Comparison of ENCODE assay signal across 11 cellular contexts in genomic region chrY:14834103-14835060, GRCh38.
DNase-seq lines count a peak whose midpoint lies in the region; ATAC-seq and TF ChIP-seq lines count a peak whose summit lies in the region.
"Had no signal": no experiment of that assay in that cellular context is flagged by ENCODE, and none has a peak within 500 bp of the region (broad histone marks: within the 10 kb centered on the region; RNA-seq: fewer than 3 reads in every experiment).

No MANE protein-coding gene starts in this region.

- H3K9me2 ChIP-seq in PC-9 (ENCODE audit: insufficient read depth) = no peaks in the 10 kb centered on the region

- TF ChIP-seq CTCF in CD4-positive, alpha-beta T cell (IDR thresholded peaks at IDR 0.05) = no peak
- no peak for TF ChIP-seq CTCF in PC-9 (conservative IDR thresholded peaks at IDR 0.05)

- no peaks in the 10 kb centered on the region for H4K20me1 ChIP-seq in PC-9 (ENCODE audit: insufficient read depth)
- H4K20me1 ChIP-seq: BLaER1 treated with 17β-estradiol and CSF1 and Interleukin-3, amounts not matched to agents 10 nM and 100 nM had no signal

- H3F3A ChIP-seq in PC-9 (ENCODE audit: insufficient read depth, low read depth) = no peaks in the 10 kb centered on the region

- no peaks in the 10 kb centered on the region for H3K36me3 Mint-ChIP-seq in CD4-positive, alpha-beta T cell (ENCODE audit: low read depth)

- POLR2A ChIA-PET in CD4-positive, alpha-beta T cell (lab: Charles Lee) = no interaction called here
- POLR2A ChIA-PET in PC-9 (lab: Charles Lee; ENCODE audit: unreplicated experiment) = no interaction called here

- BruUV-seq in PC-9 (replicated peaks; lab: Mats Ljungman, UMichigan) = no TSS peak

- no peak for DNase-seq in CD4-positive, alpha-beta T cell
- peak; percentile 32 for DNase-seq in MG63
- peak; percentile 21 for DNase-seq in fibroblast of gingiva (ENCODE audit: low read depth)
- no peak for DNase-seq in SIG-M5 treated with dmso at 0.1 percent for 504 hours (lab: John Stamatoyannopoulos, UW; ENCODE audit: unreplicated experiment)
- DNase-seq in SW 1271 (lab: John Stamatoyannopoulos, UW) = no peak
- no peak for DNase-seq in PC-9
- no peak for DNase-seq in central memory CD4-positive, alpha-beta T cell
- DNase-seq: aorta, NCI-H82 had no signal

- H3K36me3 ChIP-seq in MG63 (no peaks in the 10 kb centered on the region), PC-9 (ENCODE audit: low read depth) (no peaks in the 10 kb centered on the region)
- H3K36me3 ChIP-seq: BLaER1 treated with 17β-estradiol and CSF1 and Interleukin-3, amounts not matched to agents 10 nM and 100 nM had no signal

- H3K4me3 ChIP-seq in MG63 (no peak overlapping the region), PC-9 (no peak overlapping the region)
- H3K4me3 ChIP-seq: BLaER1 treated with 17β-estradiol and CSF1 and Interleukin-3, amounts not matched to agents 10 nM and 100 nM had no signal

- H3K27me3 Mint-ChIP-seq in CD4-positive, alpha-beta T cell = no peaks in the 10 kb centered on the region

- no peaks in the 10 kb centered on the region for H3K4me1 Mint-ChIP-seq in CD4-positive, alpha-beta T cell (ENCODE audit: low read depth)

- CTCF ChIA-PET in CD4-positive, alpha-beta T cell (lab: Charles Lee) = no interaction called here
- CTCF ChIA-PET in PC-9 (lab: Charles Lee) = no interaction called here

- H3K4me1 ChIP-seq in PC-9 (replicated peaks; ENCODE audit: insufficient read depth) = no peaks in the 10 kb centered on the region
- H3K4me1 ChIP-seq: BLaER1 treated with 17β-estradiol and CSF1 and Interleukin-3, amounts not matched to agents 10 nM and 100 nM had no signal

- H3K27me3 ChIP-seq in CD4-positive, alpha-beta T cell (ENCODE audit: control insufficient read depth, insufficient read depth, low read length) = no peaks in the 10 kb centered on the region
- no peaks in the 10 kb centered on the region for H3K27me3 ChIP-seq in MG63
- H3K27me3 ChIP-seq in PC-9 (ENCODE audit: insufficient read depth, low read depth) = no peaks in the 10 kb centered on the region
- H3K27me3 ChIP-seq: BLaER1 treated with 17β-estradiol and CSF1 and Interleukin-3, amounts not matched to agents 10 nM and 100 nM had no signal

- H3K9me3 Mint-ChIP-seq in CD4-positive, alpha-beta T cell = no peaks in the 10 kb centered on the region

- H3K4me2 ChIP-seq in PC-9 = no peak overlapping the region
- H3K4me2 ChIP-seq: BLaER1 treated with 17β-estradiol and CSF1 and Interleukin-3, amounts not matched to agents 10 nM and 100 nM had no signal

- H3K9me3 ChIP-seq in CD4-positive, alpha-beta T cell (ENCODE audit: control insufficient read depth, low read length) = no peaks in the 10 kb centered on the region
- H3K9me3 ChIP-seq in MG63 (no peaks in the 10 kb centered on the region), PC-9 (ENCODE audit: insufficient read depth, low read depth) (no peaks in the 10 kb centered on the region)
- H3K9me3 ChIP-seq: BLaER1 treated with 17β-estradiol and CSF1 and Interleukin-3, amounts not matched to agents 10 nM and 100 nM had no signal

- no peaks in the 10 kb centered on the region for H3K79me2 ChIP-seq in PC-9 (ENCODE audit: low read depth)

- no peak overlapping the region for H3K4me3 Mint-ChIP-seq in CD4-positive, alpha-beta T cell

- H3K27ac ChIP-seq in CD4-positive, alpha-beta T cell (ENCODE audit: low read depth, low read length) = no peak overlapping the region
- no peak overlapping the region for H3K27ac ChIP-seq in PC-9
- H3K27ac ChIP-seq: BLaER1 treated with 17β-estradiol and CSF1 and Interleukin-3, amounts not matched to agents 10 nM and 100 nM had no signal

- peak; percentile 34 for ATAC-seq in CD4-positive, alpha-beta T cell (ENCODE audit: poor library complexity)
- peak; percentile 69 for ATAC-seq in GM21619 (IDR thresholded peaks at IDR 0.05; ENCODE audit: unreplicated experiment)

- no peak overlapping the region for H3K27ac Mint-ChIP-seq in CD4-positive, alpha-beta T cell

- intact Hi-C loops in CD4-positive, alpha-beta T cell (cut with DNase I, micrococcal nuclease) = no loop called here
- intact Hi-C loops in PC-9 (cut with micrococcal nuclease; ENCODE audit: unreplicated experiment) = no loop called here

- no peak overlapping the region for H2AFZ ChIP-seq in PC-9

Comparison
In these comparisons a context has a peak if more than half of its experiments do, and no peak if none do; other contexts are left out.
1. DNase-seq: peak in MG63 (single experiment) and fibroblast of gingiva (single experiment); none in CD4-positive, alpha-beta T cell (0 of 10), SIG-M5 treated with dmso at 0.1 percent for 504 hours (single experiment), SW 1271 (0 of 2), PC-9 (0 of 2) and central memory CD4-positive, alpha-beta T cell (single experiment).